In genomic region chr7:3157541-3158287, GRCh38 we compare ENCODE assay signal across 14 cellular contexts.
DNase-seq lines count a peak whose midpoint lies in the region.
"Had no signal": no experiment of that assay in that cellular context is flagged by ENCODE, and none has a peak within 500 bp of the region (broad histone marks: within the 10 kb centered on the region; RNA-seq: fewer than 3 reads in every experiment).

No MANE protein-coding gene starts in this region.

- peak overlapping the region; percentile 68 for H2AK5ac ChIP-seq in neuronal stem cell (ENCODE audit: low read depth, low read length)

- H3K4me3 ChIP-seq in GM23248 (no peak overlapping the region), neuronal stem cell (ENCODE audit: low read length in 2 of 2) (no peak overlapping the region)
- H3K4me3 ChIP-seq: PC-9, prostate gland had no signal

- H2BK15ac ChIP-seq in neuronal stem cell (ENCODE audit: low read length), result no peak overlapping the region

- H2AFZ ChIP-seq in GM23248 (0 out of 2 replicates have a peak overlapping the region, but pooled peaks have one; percentile 10), neuronal stem cell (ENCODE audit: low read length) (peak overlapping the region; percentile 89)
- H2AFZ ChIP-seq: PC-9 had no signal

- H3K36me3 ChIP-seq in GM23248 (ENCODE audit: low read depth), result no peaks in the 10 kb centered on the region
- no peaks in the 10 kb centered on the region for H3K36me3 ChIP-seq in neuronal stem cell (replicated peaks in 1 of 2; ENCODE audit: control insufficient read depth in 2 of 2, insufficient read depth in 2 of 2, low read length in 2 of 2)
- H3K36me3 ChIP-seq: prostate gland, WERI-Rb-1 had no signal

- no peaks in the 10 kb centered on the region for H4K20me1 ChIP-seq in GM23248 (ENCODE audit: insufficient read depth)

- no peaks in the 10 kb centered on the region for H3K9me2 ChIP-seq in GM23248 (ENCODE audit: insufficient read depth)

- no peak overlapping the region for H3K14ac ChIP-seq in neuronal stem cell (ENCODE audit: low read length)

- H2BK12ac ChIP-seq in neuronal stem cell (ENCODE audit: low read length), result no peak overlapping the region

- no peak overlapping the region for H2BK5ac ChIP-seq in neuronal stem cell (ENCODE audit: low read length)

- peak overlapping the region; percentile 83 for H3K18ac ChIP-seq in neuronal stem cell (ENCODE audit: low read length)

- H3K27ac ChIP-seq in GM23248 (no peak overlapping the region), neuronal stem cell (replicated peaks; ENCODE audit: low read length) (no peak overlapping the region)
- H3K27ac ChIP-seq: PC-9, prostate gland, WERI-Rb-1 had no signal

- no peak overlapping the region for H2BK120ac ChIP-seq in neuronal stem cell (ENCODE audit: low read depth, low read length)

- no peak overlapping the region for H3K4me2 ChIP-seq in GM23248 (ENCODE audit: unreplicated experiment)
- H3K4me2 ChIP-seq in neuronal stem cell (ENCODE audit: insufficient read depth, low read length, poor library complexity, severe bottlenecking), result no peak overlapping the region
- H3K4me2 ChIP-seq: PC-9 had no signal

- no peak overlapping the region for H3K9ac ChIP-seq in GM23248
- no peak overlapping the region for H3K9ac ChIP-seq in neuronal stem cell (ENCODE audit: low read depth, low read length, poor library complexity)

- H3K27me3 ChIP-seq in GM23248 (replicated peaks; ENCODE audit: insufficient read depth) (peaks cover 7% of the 10 kb centered on the region; the same call in 1 of the 2 replicates), neuronal stem cell (ENCODE audit: control insufficient read depth in 3 of 3, insufficient read depth in 3 of 3, low read depth in 1 of 3, low read length in 3 of 3) (no peaks in the 10 kb centered on the region)

- no peaks in the 10 kb centered on the region for H3K4me1 ChIP-seq in GM23248 (ENCODE audit: insufficient read depth)
- H3K4me1 ChIP-seq in neuronal stem cell (ENCODE audit: control insufficient read depth in 2 of 2, insufficient read depth in 1 of 2, low read depth in 1 of 2, low read length in 2 of 2), result no peaks in the 10 kb centered on the region
- H3K4me1 ChIP-seq: prostate gland had no signal

- no peak overlapping the region for H3K4ac ChIP-seq in neuronal stem cell (ENCODE audit: low read length)

- DNase-seq in GM23248, result peak; percentile 34
- peak; percentile 69 for DNase-seq in NCI-H226
- DNase-seq in dermis blood vessel endothelial cell, result peak; percentile 39
- DNase-seq in neuronal stem cell (ENCODE audit: low spot score), result no peak
- no peak for DNase-seq in activated gamma-delta T cell treated with Interleukin-2 at 50 U/mL for 16 hours
- DNase-seq in NCI-H2196 treated with DMSO at 0.1 percent for 48 hours (lab: John Stamatoyannopoulos, UW; ENCODE audit: unreplicated experiment), result no peak
- DNase-seq in activated CD4-positive, alpha-beta T cell treated with anti-CD3 and anti-CD28 coated beads, Interleukin-2, amount 50 U/mL, for 1 hour, result no peak
- DNase-seq: activated CD8-positive, alpha-beta memory T cell treated with anti-CD3 and anti-CD28 coated beads, Interleukin-2, amount 10 ng/mL, durations not matched to agents 7 days and 5 days; CD4-positive, CD25-positive, alpha-beta regulatory T cell; NCI-H1694 treated with DMSO at 0.1 percent for 48 hours; NCI-H510A; PC-9; WERI-Rb-1 had no signal

- no peaks in the 10 kb centered on the region for H3F3A ChIP-seq in GM23248 (ENCODE audit: insufficient read depth)

- H3K9me3 ChIP-seq in GM23248 (ENCODE audit: low read depth) (no peaks in the 10 kb centered on the region), neuronal stem cell (replicated peaks in 1 of 2; ENCODE audit: control insufficient read depth in 2 of 2, insufficient read depth in 1 of 2, low read depth in 1 of 2, low read length in 2 of 2) (peaks cover 3 to 4% of the 10 kb centered on the region in 2 donors)
- H3K9me3 ChIP-seq: prostate gland had no signal

- no peak overlapping the region for H4K8ac ChIP-seq in neuronal stem cell (ENCODE audit: low read depth, low read length)

- peak overlapping the region; percentile 3 for H3K23ac ChIP-seq in neuronal stem cell (ENCODE audit: low read depth, low read length, poor library complexity)

- peaks cover 1% of the 10 kb centered on the region for H3K79me1 ChIP-seq in neuronal stem cell (ENCODE audit: low read depth, low read length)

- no peaks in the 10 kb centered on the region for H3K79me2 ChIP-seq in GM23248 (ENCODE audit: insufficient read depth)

- in situ Hi-C loops in GM23248 (cut with MboI), result loop anchor here (10.0 to 25.0 kb wide), 2 partner anchors 283 to 445 kb away; no protein-coding TSS in a partner anchor

- no peak overlapping the region for H4K91ac ChIP-seq in neuronal stem cell (ENCODE audit: low read depth, low read length, poor library complexity)

- 11 to 13% methylated on average over 20 of the region's 20 CpGs for WGBS in GM23248 (ENCODE audit: low coverage in 1 of 2, low lambda C conversion rate in 2 of 2, missing lambda C conversion rate in 2 of 2), 2 experiments
- WGBS in neuronal stem cell (ENCODE audit: extremely low coverage in 2 of 2, insufficient read length in 2 of 2, insufficient replicate concordance in 1 of 2), 2 donors, result no CpG with 5 or more reads among the region's 20 CpGs

Comparison
In these comparisons a context has a peak if more than half of its experiments do, and no peak if none do; other contexts are left out.
1. DNase-seq: peak in GM23248 (single experiment), NCI-H226 (single experiment) and dermis blood vessel endothelial cell (single experiment); none in neuronal stem cell (single experiment), activated gamma-delta T cell treated with Interleukin-2 at 50 U/mL for 16 hours (single experiment), NCI-H2196 treated with DMSO at 0.1 percent for 48 hours (single experiment) and activated CD4-positive, alpha-beta T cell treated with anti-CD3 and anti-CD28 coated beads, Interleukin-2, amount 50 U/mL, for 1 hour (single experiment).